ENCODE assay signal across 31 cellular contexts in genomic region chr1:54845772-54846171, GRCh38. TPM values are rescaled to one million over a fixed set of nuclear protein-coding genes. Genes with fewer than 3 reads are reported as not detected.
"Had no signal": no experiment of that assay in that cellular context is flagged by ENCODE, and none has a peak within 500 bp of the region (broad histone marks: within the 10 kb centered on the region; RNA-seq: fewer than 3 reads in every experiment).

No MANE protein-coding gene starts in this region.

- H3K4me3 Mint-ChIP-seq: activated CD8-positive, alpha-beta T cell treated with anti-CD3 and anti-CD28 coated beads for 36 hours; activated naive CD4-positive, alpha-beta T cell treated with anti-CD3 and anti-CD28 coated beads, Interleukin-2, amount 50 U/mL, for 24 hours; activated naive CD8-positive, alpha-beta T cell treated with anti-CD3 and anti-CD28 coated beads, Interleukin-2, amount 50 U/mL, for 24 hours; activated T-helper 1 cell treated with anti-CD3 and anti-CD28 coated beads, Interleukin-12 subunit alpha, Interleukin-12 subunit beta, Interleukin-2, Interleukin-4 antibody, amounts not matched to agents 30 ng/mL and 10 ng/mL and 1 ng/mL, durations not matched to agents 14 hours and 24 hours and 36 hours; dendritic cell treated with granulocyte-macrophage colony-stimulating factor and Interleukin-4, amounts not matched to agents 40 ng/mL and 50 ng/mL, for 4 days; immature natural killer cell; natural killer cell treated with Interleukin-12 subunit alpha and Interleukin-12 subunit beta and Interleukin-15 and Interleukin-18, amount 100 ng/mL, for 72 hours; stimulated activated naive B cell treated with anti-CD40 and anti-IgM and Interleukin-4, amounts not matched to agents 10 μg/mL and 1 μg/mL and 100 μg/mL, for 72 hours had no signal

- H3K27me3 Mint-ChIP-seq: activated CD8-positive, alpha-beta T cell treated with anti-CD3 and anti-CD28 coated beads for 36 hours; activated naive CD4-positive, alpha-beta T cell treated with anti-CD3 and anti-CD28 coated beads, Interleukin-2, amount 50 U/mL, for 24 hours; activated naive CD8-positive, alpha-beta T cell treated with anti-CD3 and anti-CD28 coated beads, Interleukin-2, amount 50 U/mL, for 24 hours; dendritic cell treated with granulocyte-macrophage colony-stimulating factor and Interleukin-4, amounts not matched to agents 40 ng/mL and 50 ng/mL, for 4 days; natural killer cell treated with Interleukin-12 subunit alpha and Interleukin-12 subunit beta and Interleukin-15 and Interleukin-18, amount 100 ng/mL, for 72 hours had no signal

- H3K4me1 ChIP-seq: foreskin keratinocyte, left lung, pancreas, psoas muscle had no signal

- H3K36me3 ChIP-seq: esophagus muscularis mucosa, neutrophil had no signal

- H3K4me2 ChIP-seq: smooth muscle cell had no signal

- ATAC-seq: activated CD8-positive, alpha-beta T cell treated with anti-CD3 and anti-CD28 coated beads for 36 hours; activated naive CD8-positive, alpha-beta T cell treated with anti-CD3 and anti-CD28 coated beads, Interleukin-2, amount 50 U/mL, for 24 hours; foreskin keratinocyte; heart left ventricle; left lung; natural killer cell treated with Interleukin-12 subunit alpha and Interleukin-12 subunit beta and Interleukin-15 and Interleukin-18, amount 100 ng/mL, for 72 hours; pancreas; psoas muscle; stimulated activated naive B cell treated with anti-CD40 and anti-IgM and Interleukin-4, amounts not matched to agents 10 μg/mL and 1 μg/mL and 100 μg/mL, for 72 hours had no signal

- H3K27ac ChIP-seq: esophagus muscularis mucosa, foreskin keratinocyte, heart left ventricle, left lung, neutrophil, pancreas, psoas muscle, tibial nerve had no signal

- H3K9me3 ChIP-seq: left lung, neutrophil, pancreas, psoas muscle had no signal

- FAIRE-seq: pancreas, urothelium cell line had no signal

- H3K27ac Mint-ChIP-seq: activated CD8-positive, alpha-beta T cell treated with anti-CD3 and anti-CD28 coated beads for 36 hours; activated naive CD4-positive, alpha-beta T cell treated with anti-CD3 and anti-CD28 coated beads, Interleukin-2, amount 50 U/mL, for 24 hours; activated naive CD8-positive, alpha-beta T cell treated with anti-CD3 and anti-CD28 coated beads, Interleukin-2, amount 50 U/mL, for 24 hours; activated T-helper 1 cell treated with anti-CD3 and anti-CD28 coated beads, Interleukin-12 subunit alpha, Interleukin-12 subunit beta, Interleukin-2, Interleukin-4 antibody, amounts not matched to agents 30 ng/mL and 10 ng/mL and 1 ng/mL, durations not matched to agents 14 hours and 24 hours and 36 hours; dendritic cell treated with granulocyte-macrophage colony-stimulating factor and Interleukin-4, amounts not matched to agents 40 ng/mL and 50 ng/mL, for 4 days; natural killer cell treated with Interleukin-12 subunit alpha and Interleukin-12 subunit beta and Interleukin-15 and Interleukin-18, amount 100 ng/mL, for 72 hours; stimulated activated naive B cell treated with anti-CD40 and anti-IgM and Interleukin-4, amounts not matched to agents 10 μg/mL and 1 μg/mL and 100 μg/mL, for 72 hours had no signal

- DNase-seq: activated CD4-positive, alpha-beta T cell treated with anti-CD3 and anti-CD28 coated beads for 1 hour; activated CD4-positive, alpha-beta T cell treated with anti-CD3 and anti-CD28 coated beads, Interleukin-2, amount 50 U/mL, for 1 hour; activated CD8-positive, alpha-beta T cell treated with anti-CD3 and anti-CD28 coated beads for 36 hours; activated gamma-delta T cell; activated naive CD8-positive, alpha-beta T cell treated with anti-CD3 and anti-CD28 coated beads, Interleukin-2, amount 50 U/mL, for 24 hours; activated T-cell treated with anti-CD3 and anti-CD28 coated beads, Interleukin-2, amount 50 U/mL, for 1 hour; amygdala; caudate nucleus; effector CD4-positive, alpha-beta T cell; foreskin keratinocyte; heart left ventricle; hypothalamus; immature natural killer cell; left lung; mesendoderm; pancreas; psoas muscle; stimulated activated CD4-positive, alpha-beta T cell treated with anti-CD3 and anti-CD28 coated beads, Interleukin-1b, Interleukin-23, amount 100 ng/mL, for 48 hours; stimulated activated naive B cell treated with anti-CD40 and anti-IgM and Interleukin-4, amounts not matched to agents 10 μg/mL and 1 μg/mL and 100 μg/mL, for 72 hours; T-helper 2 cell had no signal

- H3K4me1 Mint-ChIP-seq: activated naive CD4-positive, alpha-beta T cell treated with anti-CD3 and anti-CD28 coated beads, Interleukin-2, amount 50 U/mL, for 24 hours; activated naive CD8-positive, alpha-beta T cell treated with anti-CD3 and anti-CD28 coated beads, Interleukin-2, amount 50 U/mL, for 24 hours; immature natural killer cell; stimulated activated naive B cell treated with anti-CD40 and anti-IgM and Interleukin-4, amounts not matched to agents 10 μg/mL and 1 μg/mL and 100 μg/mL, for 72 hours had no signal

- H3K4me3 ChIP-seq: esophagus muscularis mucosa, heart left ventricle, left lung, lung, pancreas, psoas muscle, smooth muscle cell, tibial nerve had no signal

- H3K27me3 ChIP-seq: esophagus muscularis mucosa, foreskin keratinocyte, heart left ventricle, left lung, neutrophil, pancreas, tibial nerve had no signal

- H3K9me3 Mint-ChIP-seq: activated CD8-positive, alpha-beta T cell treated with anti-CD3 and anti-CD28 coated beads for 36 hours; activated naive CD4-positive, alpha-beta T cell treated with anti-CD3 and anti-CD28 coated beads, Interleukin-2, amount 50 U/mL, for 24 hours; activated naive CD8-positive, alpha-beta T cell treated with anti-CD3 and anti-CD28 coated beads, Interleukin-2, amount 50 U/mL, for 24 hours; activated T-helper 1 cell treated with anti-CD3 and anti-CD28 coated beads, Interleukin-12 subunit alpha, Interleukin-12 subunit beta, Interleukin-2, Interleukin-4 antibody, amounts not matched to agents 30 ng/mL and 10 ng/mL and 1 ng/mL, durations not matched to agents 14 hours and 24 hours and 36 hours; dendritic cell treated with granulocyte-macrophage colony-stimulating factor and Interleukin-4, amounts not matched to agents 40 ng/mL and 50 ng/mL, for 4 days; immature natural killer cell; natural killer cell treated with Interleukin-12 subunit alpha and Interleukin-12 subunit beta and Interleukin-15 and Interleukin-18, amount 100 ng/mL, for 72 hours; stimulated activated naive B cell treated with anti-CD40 and anti-IgM and Interleukin-4, amounts not matched to agents 10 μg/mL and 1 μg/mL and 100 μg/mL, for 72 hours had no signal

RNA-seq across cellular contexts. Expression of gene TTC22, which starts 44.6 kb away (rescaled TPM):
- total RNA-seq: myocyte, tibial nerve had no signal
